ENCODE assay signal across 8 cellular contexts in genomic region chr9:70398145-70398556, GRCh38. TPM values are rescaled to one million over a fixed set of nuclear protein-coding genes. Genes with fewer than 3 reads are reported as not detected.
A peak's percentile ranks its signal among the peaks of the same experiment; 100 is the strongest.
DNase-seq lines count a peak whose midpoint lies in the region; ATAC-seq and TF ChIP-seq lines count a peak whose summit lies in the region.

No MANE protein-coding gene starts in this region.

- H2AFZ ChIP-seq in MM.1S (ENCODE audit: low read length): 0 out of 2 replicates have a peak overlapping the region, but pooled peaks have one; percentile 2

- H3K4me3 ChIP-seq in MM.1S (ENCODE audit: low read length): no peak overlapping the region
- no peak overlapping the region for H3K4me3 ChIP-seq in thyroid gland (replicated peaks in 1 of 3)

- no peak for TF ChIP-seq POLR2A in thyroid gland (IDR thresholded peaks at IDR 0.05)

- no peak overlapping the region for H3K9ac ChIP-seq in MM.1S (ENCODE audit: low read length)

- no peaks in the 10 kb centered on the region for H4K20me1 ChIP-seq in MM.1S (ENCODE audit: insufficient read depth, low read length)

- H3K79me2 ChIP-seq in MM.1S (ENCODE audit: low read length): no peaks in the 10 kb centered on the region

- no peaks in the 10 kb centered on the region for H3F3A ChIP-seq in MM.1S (ENCODE audit: insufficient read depth, low read length)

- intact Hi-C loops in thyroid gland (cut with DNase I): no loop called here

- H3K27ac ChIP-seq in MM.1S (ENCODE audit: low read length) (no peak overlapping the region), thyroid gland (peak overlapping the region in 2 of 3 donors; percentile 38 to 64)

- peak; percentile 99 for ATAC-seq in GM21619 (IDR thresholded peaks at IDR 0.05; ENCODE audit: unreplicated experiment)

- in situ Hi-C loops in GM13976 (cut with MboI; ENCODE audit: low sequenced_read_pairs, unreplicated experiment): no loop called here

- WGBS in thyroid gland, 2 donors: 58 to 67% methylated on average over 4 of the region's 4 CpGs

- TF ChIP-seq CTCF in GM13976 (IDR thresholded peaks at IDR 0.05; ENCODE audit: borderline replicate concordance, control extremely low read depth, extremely low read depth, insufficient read depth, missing control alignments) (no peak), MM.1S (IDR thresholded peaks at IDR 0.05; ENCODE audit: low read length) (no peak), thyroid gland (IDR thresholded peaks at IDR 0.05) (no peak)

- H3K9me3 ChIP-seq in MM.1S (replicated peaks; ENCODE audit: insufficient read depth, low read length) (no peaks in the 10 kb centered on the region), thyroid gland (no peaks in the 10 kb centered on the region)

- no peak overlapping the region for H3K4me2 ChIP-seq in MM.1S (ENCODE audit: low read depth, low read length)

- H3K36me3 ChIP-seq in MM.1S (replicated peaks; ENCODE audit: insufficient read depth, low read length) (no peaks in the 10 kb centered on the region), thyroid gland (no peaks in the 10 kb centered on the region)

- H3K4me1 ChIP-seq in MM.1S (ENCODE audit: low read length) (no peaks in the 10 kb centered on the region), thyroid gland (peaks cover 58 to 73% of the 10 kb centered on the region in 2 donors)

- H3K27me3 ChIP-seq in MM.1S (replicated peaks; ENCODE audit: insufficient read depth, low read length): no peaks in the 10 kb centered on the region
- H3K27me3 ChIP-seq in thyroid gland: no peaks in the 10 kb centered on the region

- peak; percentile 45 for DNase-seq in GM13976 (ENCODE audit: low spot score)
- DNase-seq in MM.1S: no peak
- peak; percentile 36 to 38 for DNase-seq in dermis microvascular lymphatic vessel endothelial cell (ENCODE audit: low read depth in 2 of 2)
- DNase-seq in thyroid gland: no peak
- no peak for DNase-seq in DMS79 (lab: John Stamatoyannopoulos, UW)
- DNase-seq in DMS79 treated with DMSO at 0.1 percent for 48 hours (lab: John Stamatoyannopoulos, UW): no peak
- no peak for DNase-seq in NCI-H82 treated with DMSO at 0.1 percent for 48 hours (lab: John Stamatoyannopoulos, UW; ENCODE audit: unreplicated experiment)

- no peaks in the 10 kb centered on the region for H3K9me2 ChIP-seq in MM.1S (replicated peaks; ENCODE audit: insufficient read depth, low read length)

RNA-seq across cellular contexts. Expression of gene KLF9, which starts 16.3 kb away (rescaled TPM):
- total RNA-seq in dermis microvascular lymphatic vessel endothelial cell (16.7 and 20.7 TPM in 2 replicates), thyroid gland (100 to 1,000 TPM in 3 of 4 donors, 10 to 100 TPM in 1; 96.3 to 155 (median 125) TPM)

Comparison
In these comparisons a context has a peak if more than half of its experiments do, and no peak if none do; other contexts are left out.
1. DNase-seq: peak in GM13976 (single experiment) and dermis microvascular lymphatic vessel endothelial cell (2 of 2); none in MM.1S (single experiment), thyroid gland (0 of 2), DMS79 (single experiment), DMS79 treated with DMSO at 0.1 percent for 48 hours (single experiment) and NCI-H82 treated with DMSO at 0.1 percent for 48 hours (single experiment).